Comparison of ENCODE assay signal across 21 cellular contexts in genomic region chr11:118660646-118661424, GRCh38. TPM values are rescaled to one million over a fixed set of nuclear protein-coding genes. Genes with fewer than 3 reads are reported as not detected.
DNase-seq lines count a peak whose midpoint lies in the region; ATAC-seq and TF ChIP-seq lines count a peak whose summit lies in the region.
"Had no signal": no experiment of that assay in that cellular context is flagged by ENCODE, and none has a peak within 500 bp of the region (broad histone marks: within the 10 kb centered on the region; RNA-seq: fewer than 3 reads in every experiment).

No MANE protein-coding gene starts in this region.

- H3K36me3 ChIP-seq in iPS-15b (ENCODE audit: control insufficient read depth, insufficient read depth, low read length): peaks cover 6% of the 10 kb centered on the region

- no peak overlapping the region for H4K5ac ChIP-seq in H9 (ENCODE audit: insufficient read length, low read depth, low read length)

- WGBS in H9 (ENCODE audit: extremely low coverage, insufficient read length, low lambda C conversion rate): no CpG with 5 or more reads among the region's 8 CpGs

- H3K9ac ChIP-seq in H9 (ENCODE audit: extremely low read depth, insufficient read length, low read length) (no peak overlapping the region), iPS-15b (ENCODE audit: low read depth, low read length) (no peak overlapping the region)

- peaks cover 2 to 15% (median 13%) of the 10 kb centered on the region in 3 experiments; a peak in 5 of 7 replicates for H3K36me3 Mint-ChIP-seq in H9 (ENCODE audit: insufficient read depth in 1 of 3, low read depth in 3 of 3)
- H3K36me3 Mint-ChIP-seq: CD8-positive, alpha-beta memory T cell had no signal

- in situ Hi-C loops in GM13977 (cut with MboI; ENCODE audit: low pct_unique_long_range_greater_than_20kb, low sequenced_read_pairs, unreplicated experiment): no loop called here

- H3K56ac ChIP-seq in H9 (ENCODE audit: insufficient read length, low read depth, low read length): no peak overlapping the region

- no peak for TF ChIP-seq CTCF in H9 (conservative IDR thresholded peaks at IDR 0.05)
- no peak for TF ChIP-seq CTCF in GM13977 (IDR thresholded peaks at IDR 0.05; ENCODE audit: extremely low read depth, insufficient read depth, missing control alignments)

- H3K27me3 ChIP-seq in H9 (ENCODE audit: insufficient read depth, low read length): no peaks in the 10 kb centered on the region; the same call in 1 of the 2 replicates
- no peaks in the 10 kb centered on the region for H3K27me3 ChIP-seq in iPS-15b (ENCODE audit: control insufficient read depth, insufficient read depth, low read length)
- H3K27me3 ChIP-seq: tibial nerve had no signal

- H4K91ac ChIP-seq in H9 (ENCODE audit: insufficient read length, low read depth, low read length): no peak overlapping the region

- DNase-seq in DMS53 treated with DMSO at 0.1 percent for 48 hours (lab: John Stamatoyannopoulos, UW; ENCODE audit: unreplicated experiment): peak; percentile 57
- peak; percentile 36 for DNase-seq in H9
- peak; percentile 28 for DNase-seq in NCI-H526 treated with DMSO at 0.1 percent for 48 hours (lab: John Stamatoyannopoulos, UW)
- no peak for DNase-seq in GM13977 (ENCODE audit: low spot score)
- DNase-seq in dedifferentiated amniotic fluid mesenchymal stem cell (ENCODE audit: extremely low spot score): no peak
- no peak for DNase-seq in activated naive CD4-positive, alpha-beta T cell treated with Interleukin-2 at 50 U/mL for 16 hours
- DNase-seq: CD8-positive, alpha-beta memory T cell; DND-41; glutamatergic neuron; NCI-H226; nucleus accumbens; spleen; stimulated activated CD4-positive, alpha-beta T cell treated with anti-CD3 and anti-CD28 coated beads, Interleukin-4, amount 100 ng/mL, for 24 hours; T-helper 17 cell had no signal

- no peak overlapping the region for H2BK20ac ChIP-seq in H9 (ENCODE audit: low read depth, low read length, poor library complexity, severe bottlenecking)

- peaks cover 2% of the 10 kb centered on the region; the same call in 1 of the 2 replicates for H3K27me3 Mint-ChIP-seq in H9 (ENCODE audit: low read depth)
- H3K27me3 Mint-ChIP-seq: stimulated activated naive CD8-positive, alpha-beta T cell treated with anti-CD3 and anti-CD28 coated beads, Interleukin-15, Interleukin-2, amounts not matched to agents 100 ng/mL and 50 ng/mL, for 24 hours had no signal

- H3K79me2 ChIP-seq in H9 (ENCODE audit: insufficient read depth, low read length): no peaks in the 10 kb centered on the region

- H2BK12ac ChIP-seq in H9 (ENCODE audit: insufficient read length, low read depth, low read length): no peak overlapping the region

- no peak overlapping the region for H3K23ac ChIP-seq in H9 (ENCODE audit: insufficient read length, low read depth, low read length)

- no peak overlapping the region for H2BK5ac ChIP-seq in H9 (ENCODE audit: insufficient read length, low read length)

- peak overlapping the region; percentile 30 for H3K4me3 ChIP-seq in iPS-15b (ENCODE audit: low read depth, low read length)
- H3K4me3 ChIP-seq: coronary artery, tibial nerve had no signal

- H3K14ac ChIP-seq in H9 (ENCODE audit: insufficient read depth, low read length): no peak overlapping the region

- no peaks in the 10 kb centered on the region for H3K79me1 ChIP-seq in H9 (ENCODE audit: insufficient read depth, low read depth, low read length, poor library complexity, severe bottlenecking)

- no peak overlapping the region for H3K27ac Mint-ChIP-seq in H9
- H3K27ac Mint-ChIP-seq: CD8-positive, alpha-beta memory T cell; stimulated activated naive CD8-positive, alpha-beta T cell treated with anti-CD3 and anti-CD28 coated beads, Interleukin-15, Interleukin-2, amounts not matched to agents 100 ng/mL and 50 ng/mL, for 24 hours; T-helper 17 cell had no signal

- no peak overlapping the region for H4K8ac ChIP-seq in H9 (replicated peaks; ENCODE audit: insufficient read length, low read depth, low read length)

- no peak overlapping the region for H3K27ac ChIP-seq in H9 (ENCODE audit: insufficient read length, low read depth, low read length)
- H3K27ac ChIP-seq: coronary artery, spleen had no signal

- no peak overlapping the region for H2BK120ac ChIP-seq in H9 (ENCODE audit: low read depth, low read length, poor library complexity, severe bottlenecking)

- peaks cover 45 to 47% of the 10 kb centered on the region in 2 experiments for H3K4me1 Mint-ChIP-seq in H9

- H3K4ac ChIP-seq in H9 (ENCODE audit: low read depth, low read length): no peak overlapping the region

- H3K4me2 ChIP-seq in H9 (ENCODE audit: insufficient read depth, insufficient read length, low read length): no peak overlapping the region

- no peak overlapping the region for H3T11ph ChIP-seq in H9 (ENCODE audit: low read length)

- no peaks in the 10 kb centered on the region for H3K9me3 Mint-ChIP-seq in H9
- H3K9me3 Mint-ChIP-seq: CD8-positive, alpha-beta memory T cell; stimulated activated naive CD8-positive, alpha-beta T cell treated with anti-CD3 and anti-CD28 coated beads, Interleukin-15, Interleukin-2, amounts not matched to agents 100 ng/mL and 50 ng/mL, for 24 hours had no signal

- no peaks in the 10 kb centered on the region for H3K9me3 ChIP-seq in H9 (ENCODE audit: control insufficient read depth, low read depth, low read length)
- H3K9me3 ChIP-seq in iPS-15b (ENCODE audit: control insufficient read depth, insufficient read depth, low read length): no peaks in the 10 kb centered on the region
- H3K9me3 ChIP-seq: spleen, tibial nerve had no signal

- no peak overlapping the region for H3K18ac ChIP-seq in H9 (ENCODE audit: insufficient read length, low read depth, low read length)

- H4K20me1 ChIP-seq in H9 (ENCODE audit: control insufficient read depth, insufficient read depth, insufficient read length): no peaks in the 10 kb centered on the region

- no peaks in the 10 kb centered on the region for H3K23me2 ChIP-seq in H9 (ENCODE audit: insufficient read length, low read depth, low read length, poor library complexity, severe bottlenecking)

- H2BK15ac ChIP-seq in H9 (ENCODE audit: low read depth, low read length): no peak overlapping the region

- no peak for ATAC-seq in GM19023 (IDR thresholded peaks at IDR 0.05; ENCODE audit: unreplicated experiment)
- ATAC-seq: T-helper 17 cell had no signal

- no peak overlapping the region for H2AK5ac ChIP-seq in H9 (ENCODE audit: insufficient read length, low read length)

- no peak overlapping the region for H3K4me3 Mint-ChIP-seq in H9
- H3K4me3 Mint-ChIP-seq: CD8-positive, alpha-beta memory T cell; stimulated activated naive CD8-positive, alpha-beta T cell treated with anti-CD3 and anti-CD28 coated beads, Interleukin-15, Interleukin-2, amounts not matched to agents 100 ng/mL and 50 ng/mL, for 24 hours; T-helper 17 cell had no signal

- H3K4me1 ChIP-seq in H9 (ENCODE audit: insufficient read depth, low read length) (peaks cover 3% of the 10 kb centered on the region; the same call in 1 of the 2 replicates), iPS-15b (ENCODE audit: control insufficient read depth, insufficient read depth, low read length) (peaks cover 9% of the 10 kb centered on the region)

- H2AFZ ChIP-seq in H9 (ENCODE audit: low read length): no peak overlapping the region

RNA-seq across cellular contexts. Expression of gene TREH, which starts 18.6 kb away (rescaled TPM):
- not detected in 2 replicates for total RNA-seq in H9 (2021)
- total RNA-seq: CD8-positive, alpha-beta memory T cell; HT1080; pulmonary artery endothelial cell; spleen; T-helper 17 cell; tibial nerve had no signal

RNA-seq across cellular contexts. Expression of gene PHLDB1, which starts 53.4 kb away (rescaled TPM):
- 55.7 and 56.0 TPM in 2 replicates for total RNA-seq in H9 (2021)

Comparison
In these comparisons a context has a peak if more than half of its experiments do, and no peak if none do; other contexts are left out.
1. DNase-seq: peak in DMS53 treated with DMSO at 0.1 percent for 48 hours (single experiment), H9 (single experiment) and NCI-H526 treated with DMSO at 0.1 percent for 48 hours (single experiment); none in GM13977 (single experiment), dedifferentiated amniotic fluid mesenchymal stem cell (single experiment) and activated naive CD4-positive, alpha-beta T cell treated with Interleukin-2 at 50 U/mL for 16 hours (single experiment).